ENCODE assay signal across 11 cellular contexts in genomic region chr2:70923378-70924015, GRCh38. TPM values are rescaled to one million over a fixed set of nuclear protein-coding genes. Genes with fewer than 3 reads are reported as not detected.
A peak's percentile ranks its signal among the peaks of the same experiment; 100 is the strongest.
DNase-seq lines count a peak whose midpoint lies in the region; ATAC-seq and TF ChIP-seq lines count a peak whose summit lies in the region.
"Had no signal": no experiment of that assay in that cellular context is flagged by ENCODE, and none has a peak within 500 bp of the region (broad histone marks: within the 10 kb centered on the region; RNA-seq: fewer than 3 reads in every experiment).

No MANE protein-coding gene starts in this region.

- CTCF ChIA-PET in SK-N-SH (lab: Yijun Ruan, JAX) = interaction anchor here (0.9 to 15.2 kb wide), 8 partner anchors 12 to 136 kb away, joined by 3 to 211 read pairs (median 15); no protein-coding TSS in a partner anchor

- POLR2A ChIA-PET in SK-N-SH (lab: Yijun Ruan, JAX) = no interaction called here

- TF ChIP-seq CTCF in GM23338 (conservative IDR thresholded peaks at IDR 0.05; ENCODE audit: low read depth in 2 of 2) = peak; percentile 65 to 71
- TF ChIP-seq CTCF in SK-N-SH (IDR thresholded peaks at IDR 0.05) = peak; percentile 40

- peak; percentile 15; the same call in 1 of the 2 replicates for TF ChIP-seq RAD21 in SK-N-SH (IDR thresholded peaks at IDR 0.05; ENCODE audit: low read length)

- no peak for TF ChIP-seq EP300 in SK-N-SH (IDR thresholded peaks at IDR 0.05; ENCODE audit: borderline replicate concordance in 1 of 2, low read depth in 1 of 2, low read length in 1 of 2)

- H3F3A ChIP-seq in GM23338 (replicated peaks; ENCODE audit: low read depth) = no peaks in the 10 kb centered on the region
- H3F3A ChIP-seq in SK-N-SH (replicated peaks; ENCODE audit: insufficient read depth) = no peaks in the 10 kb centered on the region

- H2AFZ ChIP-seq in GM23338 (no peak overlapping the region), SK-N-SH (ENCODE audit: low read depth) (no peak overlapping the region)

- H3K9me3 Mint-ChIP-seq in GM23338 = no peaks in the 10 kb centered on the region
- no peaks in the 10 kb centered on the region for H3K9me3 Mint-ChIP-seq in activated naive CD8-positive, alpha-beta T cell treated with anti-CD3 and anti-CD28 coated beads for 36 hours

- H4K20me1 ChIP-seq in GM23338 (replicated peaks; ENCODE audit: insufficient read depth) (no peaks in the 10 kb centered on the region), SK-N-SH (ENCODE audit: insufficient read depth) (no peaks in the 10 kb centered on the region)

- H3K27me3 ChIP-seq in GM23338 (ENCODE audit: insufficient read depth) (0 out of 2 replicates have a peak, but pooled peaks cover 4% of the 10 kb centered on the region), SK-N-SH (ENCODE audit: insufficient read depth) (no peaks in the 10 kb centered on the region)

- H3K36me3 ChIP-seq in GM23338 (ENCODE audit: insufficient read depth) (no peaks in the 10 kb centered on the region), SK-N-SH (replicated peaks in 1 of 2; ENCODE audit: control insufficient read depth in 1 of 2, insufficient read depth in 2 of 2, low read length in 1 of 2) (peaks cover 0 to 13% of the 10 kb centered on the region in 2 experiments)
- H3K36me3 ChIP-seq: suprapubic skin had no signal

- H3K9me3 ChIP-seq in SK-N-SH = no peaks in the 10 kb centered on the region
- H3K9me3 ChIP-seq: suprapubic skin had no signal

- H3K27ac Mint-ChIP-seq in GM23338 = no peak overlapping the region
- no peak overlapping the region for H3K27ac Mint-ChIP-seq in activated naive CD8-positive, alpha-beta T cell treated with anti-CD3 and anti-CD28 coated beads for 36 hours

- no peak overlapping the region for H3K27ac ChIP-seq in GM23338 (ENCODE audit: low read depth)
- no peak overlapping the region for H3K27ac ChIP-seq in SK-N-SH (ENCODE audit: low read depth in 2 of 2, low read length in 1 of 2)
- H3K27ac ChIP-seq: epithelial cell of prostate, suprapubic skin had no signal

- H3K4me1 Mint-ChIP-seq in GM23338 = peaks cover 15% of the 10 kb centered on the region
- no peaks in the 10 kb centered on the region for H3K4me1 Mint-ChIP-seq in activated naive CD8-positive, alpha-beta T cell treated with anti-CD3 and anti-CD28 coated beads for 36 hours

- H3K4me3 ChIP-seq in GM23338 = no peak overlapping the region
- no peak overlapping the region for H3K4me3 ChIP-seq in SK-N-SH (ENCODE audit: low read depth in 2 of 2, low read length in 1 of 2)
- H3K4me3 ChIP-seq: suprapubic skin had no signal

- H3K9me2 ChIP-seq in GM23338 (ENCODE audit: insufficient read depth) (no peaks in the 10 kb centered on the region), SK-N-SH (no peaks in the 10 kb centered on the region)

- peaks cover 14% of the 10 kb centered on the region for H3K27me3 Mint-ChIP-seq in GM23338 (ENCODE audit: insufficient read depth, low read depth, poor library complexity)
- peaks cover 3% of the 10 kb centered on the region for H3K27me3 Mint-ChIP-seq in activated naive CD8-positive, alpha-beta T cell treated with anti-CD3 and anti-CD28 coated beads for 36 hours

- H3K9ac ChIP-seq in SK-N-SH = no peak overlapping the region

- H3K4me2 ChIP-seq in GM23338 = no peak overlapping the region
- H3K4me2 ChIP-seq in SK-N-SH = no peak overlapping the region

- peak; percentile 52 for DNase-seq in DMS53 (lab: John Stamatoyannopoulos, UW)
- DNase-seq in DMS53 treated with DMSO at 0.1 percent for 48 hours (lab: John Stamatoyannopoulos, UW; ENCODE audit: unreplicated experiment) = no peak
- peak; percentile 82 for DNase-seq in GM23338 (ENCODE audit: low spot score)
- peak; percentile 33 for DNase-seq in SK-N-SH
- DNase-seq in iPS-NIHi7 (ENCODE audit: extremely low spot score) = peak; percentile 69
- DNase-seq in activated naive CD8-positive, alpha-beta T cell treated with anti-CD3 and anti-CD28 coated beads for 36 hours = no peak
- DNase-seq: SW 1271 had no signal

- WGBS in SK-N-SH (ENCODE audit: low lambda C conversion rate) = 85% methylated on average over 10 of the region's 10 CpGs

- H3K4me3 Mint-ChIP-seq in GM23338 = no peak overlapping the region
- no peak overlapping the region for H3K4me3 Mint-ChIP-seq in activated naive CD8-positive, alpha-beta T cell treated with anti-CD3 and anti-CD28 coated beads for 36 hours

- no peaks in the 10 kb centered on the region; the same call in 2 of the 3 replicates for H3K36me3 Mint-ChIP-seq in GM23338 (ENCODE audit: low read depth)
- H3K36me3 Mint-ChIP-seq in activated naive CD8-positive, alpha-beta T cell treated with anti-CD3 and anti-CD28 coated beads for 36 hours = no peaks in the 10 kb centered on the region

- H3K4me1 ChIP-seq in GM23338 (ENCODE audit: insufficient read depth) = peaks cover 4% of the 10 kb centered on the region; the same call in 1 of the 2 replicates
- H3K4me1 ChIP-seq in SK-N-SH (ENCODE audit: control insufficient read depth in 1 of 2, insufficient read depth in 2 of 2, low read depth in 1 of 2, low read length in 1 of 2) = no peaks in the 10 kb centered on the region; a peak in 1 of 4 replicates
- H3K4me1 ChIP-seq: suprapubic skin had no signal

- ATAC-seq in GM23338 (peak; percentile 70), HG03045 (IDR thresholded peaks at IDR 0.05; ENCODE audit: unreplicated experiment) (no peak), HG02798 (IDR thresholded peaks at IDR 0.05; ENCODE audit: poor library complexity, unreplicated experiment) (no peak)

- H3K79me2 ChIP-seq in GM23338 (replicated peaks; ENCODE audit: insufficient read depth) (no peaks in the 10 kb centered on the region), SK-N-SH (ENCODE audit: insufficient read depth) (no peaks in the 10 kb centered on the region)

TF ChIP-seq in GM23338, 12 proteins besides CTCF, POLR2A, EP300 and RAD21 (continues in another document):
- TF ChIP-seq, protein P1, sequence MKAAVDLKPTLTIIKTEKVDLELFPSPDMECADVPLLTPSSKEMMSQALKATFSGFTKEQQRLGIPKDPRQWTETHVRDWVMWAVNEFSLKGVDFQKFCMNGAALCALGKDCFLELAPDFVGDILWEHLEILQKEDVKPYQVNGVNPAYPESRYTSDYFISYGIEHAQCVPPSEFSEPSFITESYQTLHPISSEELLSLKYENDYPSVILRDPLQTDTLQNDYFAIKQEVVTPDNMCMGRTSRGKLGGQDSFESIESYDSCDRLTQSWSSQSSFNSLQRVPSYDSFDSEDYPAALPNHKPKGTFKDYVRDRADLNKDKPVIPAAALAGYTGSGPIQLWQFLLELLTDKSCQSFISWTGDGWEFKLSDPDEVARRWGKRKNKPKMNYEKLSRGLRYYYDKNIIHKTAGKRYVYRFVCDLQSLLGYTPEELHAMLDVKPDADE (IDR thresholded peaks at IDR 0.05) = no peak
- TF ChIP-seq EZH2phosphoT487 (IDR thresholded peaks at IDR 0.05; ENCODE audit: unreplicated experiment) (no peak), EZH2 (IDR thresholded peaks at IDR 0.05; ENCODE audit: low read depth, unreplicated experiment) (no peak)

TF ChIP-seq in SK-N-SH, 30 proteins besides CTCF, POLR2A, EP300 and RAD21 (continues in another document):
- TF ChIP-seq SMC3 (IDR thresholded peaks at IDR 0.05; ENCODE audit: low read depth, low read length) (0 out of 2 replicates have a peak, but pooled peaks have one; percentile 7), SIN3A (IDR thresholded peaks at IDR 0.05; ENCODE audit: borderline replicate concordance, low read depth, low read length) (no peak), MXI1 (IDR thresholded peaks at IDR 0.05; ENCODE audit: low read depth, low read length) (no peak), NFIC (IDR thresholded peaks at IDR 0.05; ENCODE audit: borderline replicate concordance) (no peak), GATA2 (CRISPR knock-in tag; IDR thresholded peaks at IDR 0.05) (no peak)
- TF ChIP-seq, protein P2, sequence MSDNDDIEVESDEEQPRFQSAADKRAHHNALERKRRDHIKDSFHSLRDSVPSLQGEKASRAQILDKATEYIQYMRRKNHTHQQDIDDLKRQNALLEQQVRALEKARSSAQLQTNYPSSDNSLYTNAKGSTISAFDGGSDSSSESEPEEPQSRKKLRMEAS (IDR thresholded peaks at IDR 0.05; ENCODE audit: low read depth) = no peak

RNA-seq across cellular contexts. Expression of gene ATP6V1B1, which starts 12.2 kb away (rescaled TPM):
- total RNA-seq in GM23338 (2014; rRNA removed; shearing (Covaris generic)) = not detected in 2 replicates
- polyA plus RNA-seq in GM23338 (2016; fragmentation: Nextera tagmentation; extraction: Ambion mirVana) (not detected in 2 replicates), SK-N-SH (2012; rRNA removed) (4.9 and 6.1 TPM in 2 replicates)
- polyA plus RNA-seq in SK-N-SH (2012; cell fraction: cytosol; rRNA removed) = 0.31 and 1.3 TPM in 2 replicates
- polyA plus RNA-seq in SK-N-SH (2012; cell fraction: nucleus; rRNA removed) = 60.6 and 71.8 TPM in 2 replicates
- total RNA-seq in activated naive CD8-positive, alpha-beta T cell treated with anti-CD3 and anti-CD28 coated beads for 36 hours = not detected

RNA-seq across cellular contexts. Expression of gene VAX2, which starts 23.1 kb away (rescaled TPM):
- 0.31 TPM in 1 of 2 replicates, not detected in the other for total RNA-seq in GM23338 (2014; rRNA removed; shearing (Covaris generic))
- polyA plus RNA-seq in GM23338 (2016; fragmentation: Nextera tagmentation; extraction: Ambion mirVana) (not detected in 2 replicates), SK-N-SH (2012; rRNA removed) (4.3 and 4.4 TPM in 2 replicates)
- polyA plus RNA-seq in SK-N-SH (2012; cell fraction: cytosol; rRNA removed) = 1.7 TPM in 2 replicates
- 21.9 and 23.7 TPM in 2 replicates for polyA plus RNA-seq in SK-N-SH (2012; cell fraction: nucleus; rRNA removed)
- not detected for total RNA-seq in activated naive CD8-positive, alpha-beta T cell treated with anti-CD3 and anti-CD28 coated beads for 36 hours

RNA-seq across cellular contexts. Expression of gene ANKRD53, which starts 54.9 kb away (rescaled TPM):
- total RNA-seq in GM23338 (2014; rRNA removed; shearing (Covaris generic)) = 0.73 and 1.3 TPM in 2 replicates
- polyA plus RNA-seq in GM23338 (2016; fragmentation: Nextera tagmentation; extraction: Ambion mirVana) (0.32 and 0.59 TPM in 2 replicates), SK-N-SH (2012; rRNA removed) (0.29 and 0.58 TPM in 2 replicates)
- polyA plus RNA-seq in SK-N-SH (2012; cell fraction: cytosol; rRNA removed) = 0.10 and 0.17 TPM in 2 replicates
- 1.7 and 2.2 TPM in 2 replicates for polyA plus RNA-seq in SK-N-SH (2012; cell fraction: nucleus; rRNA removed)
- total RNA-seq in activated naive CD8-positive, alpha-beta T cell treated with anti-CD3 and anti-CD28 coated beads for 36 hours = under 1 TPM; 0.21 to 0.38 TPM

Comparison
In these comparisons a context has a peak if more than half of its experiments do, and no peak if none do; other contexts are left out.
1. DNase-seq: peak in DMS53 (single experiment), GM23338 (single experiment), SK-N-SH (single experiment) and iPS-NIHi7 (single experiment); none in DMS53 treated with DMSO at 0.1 percent for 48 hours (single experiment) and activated naive CD8-positive, alpha-beta T cell treated with anti-CD3 and anti-CD28 coated beads for 36 hours (single experiment).